In the genomic region with DNA sequence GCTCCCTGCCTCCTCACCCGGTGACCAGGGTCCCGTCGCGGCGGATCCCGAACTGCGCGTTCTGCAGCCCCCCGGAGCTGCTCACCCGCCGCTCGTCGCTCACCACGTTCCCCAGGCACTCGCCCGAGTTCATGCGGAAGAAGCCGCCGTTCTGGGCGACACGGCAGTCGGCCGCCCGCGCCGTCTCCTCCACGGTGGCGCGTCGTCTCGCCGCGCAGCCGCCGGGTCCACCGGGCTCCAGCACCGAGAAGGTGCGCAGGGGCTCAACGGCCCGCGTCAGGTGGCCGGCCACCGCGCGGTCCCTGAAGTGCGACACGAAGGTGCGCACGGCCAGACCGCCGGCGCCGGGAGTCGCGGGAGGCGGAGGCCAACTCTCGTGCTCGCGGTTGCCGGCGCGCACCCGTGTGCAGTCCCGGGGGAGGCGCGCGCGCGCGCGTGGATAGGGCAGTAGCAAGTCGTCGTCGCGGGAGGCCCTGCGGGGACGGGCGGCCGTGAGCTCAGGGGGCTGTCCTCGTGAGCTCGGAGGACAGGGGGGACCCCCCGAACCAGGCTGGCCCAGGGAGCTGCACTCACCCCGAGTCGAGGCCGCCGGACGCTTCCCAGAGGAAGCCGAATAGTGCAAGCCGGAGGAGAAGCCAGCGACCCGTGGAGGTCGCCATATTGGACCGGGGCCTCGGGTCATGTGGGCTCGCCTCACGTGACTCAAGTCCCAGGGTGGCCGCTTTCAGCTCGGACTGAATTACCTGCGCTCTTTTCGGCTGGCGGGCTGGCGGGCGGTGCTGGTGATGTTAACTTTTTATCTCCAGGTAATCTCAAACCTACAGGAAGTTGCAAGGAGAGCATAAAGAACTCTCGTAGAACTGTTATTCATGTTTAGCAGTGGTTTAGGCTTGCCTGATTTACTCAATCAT, we compare ENCODE assay signal across 1 cellular context.
TF ChIP-seq lines count a peak whose summit lies in the region.

A gene with protein sequence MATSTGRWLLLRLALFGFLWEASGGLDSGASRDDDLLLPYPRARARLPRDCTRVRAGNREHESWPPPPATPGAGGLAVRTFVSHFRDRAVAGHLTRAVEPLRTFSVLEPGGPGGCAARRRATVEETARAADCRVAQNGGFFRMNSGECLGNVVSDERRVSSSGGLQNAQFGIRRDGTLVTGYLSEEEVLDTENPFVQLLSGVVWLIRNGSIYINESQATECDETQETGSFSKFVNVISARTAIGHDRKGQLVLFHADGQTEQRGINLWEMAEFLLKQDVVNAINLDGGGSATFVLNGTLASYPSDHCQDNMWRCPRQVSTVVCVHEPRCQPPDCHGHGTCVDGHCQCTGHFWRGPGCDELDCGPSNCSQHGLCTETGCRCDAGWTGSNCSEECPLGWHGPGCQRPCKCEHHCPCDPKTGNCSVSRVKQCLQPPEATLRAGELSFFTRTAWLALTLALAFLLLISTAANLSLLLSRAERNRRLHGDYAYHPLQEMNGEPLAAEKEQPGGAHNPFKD (minus strand): TSS at position 680 of the 911 bp plus-strand sequence. CDS start 21 bp downstream, at position 659.

TF ChIP-seq in HepG2, 621 proteins besides CTCF, POLR2A, EP300 and RAD21 (continued from another document and continues in another):
- TF ChIP-seq, protein P1, sequence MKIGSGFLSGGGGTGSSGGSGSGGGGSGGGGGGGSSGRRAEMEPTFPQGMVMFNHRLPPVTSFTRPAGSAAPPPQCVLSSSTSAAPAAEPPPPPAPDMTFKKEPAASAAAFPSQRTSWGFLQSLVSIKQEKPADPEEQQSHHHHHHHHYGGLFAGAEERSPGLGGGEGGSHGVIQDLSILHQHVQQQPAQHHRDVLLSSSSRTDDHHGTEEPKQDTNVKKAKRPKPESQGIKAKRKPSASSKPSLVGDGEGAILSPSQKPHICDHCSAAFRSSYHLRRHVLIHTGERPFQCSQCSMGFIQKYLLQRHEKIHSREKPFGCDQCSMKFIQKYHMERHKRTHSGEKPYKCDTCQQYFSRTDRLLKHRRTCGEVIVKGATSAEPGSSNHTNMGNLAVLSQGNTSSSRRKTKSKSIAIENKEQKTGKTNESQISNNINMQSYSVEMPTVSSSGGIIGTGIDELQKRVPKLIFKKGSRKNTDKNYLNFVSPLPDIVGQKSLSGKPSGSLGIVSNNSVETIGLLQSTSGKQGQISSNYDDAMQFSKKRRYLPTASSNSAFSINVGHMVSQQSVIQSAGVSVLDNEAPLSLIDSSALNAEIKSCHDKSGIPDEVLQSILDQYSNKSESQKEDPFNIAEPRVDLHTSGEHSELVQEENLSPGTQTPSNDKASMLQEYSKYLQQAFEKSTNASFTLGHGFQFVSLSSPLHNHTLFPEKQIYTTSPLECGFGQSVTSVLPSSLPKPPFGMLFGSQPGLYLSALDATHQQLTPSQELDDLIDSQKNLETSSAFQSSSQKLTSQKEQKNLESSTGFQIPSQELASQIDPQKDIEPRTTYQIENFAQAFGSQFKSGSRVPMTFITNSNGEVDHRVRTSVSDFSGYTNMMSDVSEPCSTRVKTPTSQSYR (CRISPR knock-in tag; IDR thresholded peaks at IDR 0.05; ENCODE audit: borderline replicate concordance), result no peak
- TF ChIP-seq TSC22D2 (CRISPR knock-in tag; IDR thresholded peaks at IDR 0.05; ENCODE audit: borderline replicate concordance) (peak; percentile 32; the same call in 1 of the 2 replicates), KMT2B (CRISPR knock-in tag; IDR thresholded peaks at IDR 0.05) (peak; percentile 95), REXO4 (CRISPR knock-in tag; IDR thresholded peaks at IDR 0.05; ENCODE audit: borderline replicate concordance) (no peak), JUNB (CRISPR knock-in tag; IDR thresholded peaks at IDR 0.05; ENCODE audit: borderline replicate concordance) (0 out of 2 replicates have a peak, but pooled peaks have one; percentile 48), ATF1 (CRISPR knock-in tag; IDR thresholded peaks at IDR 0.05) (no peak), ZNF225 (CRISPR knock-in tag; IDR thresholded peaks at IDR 0.05) (peak; percentile 99), U2AF1 (optimal IDR thresholded peaks at IDR 0.05; ENCODE audit: low read depth, low read length) (no peak), ZEB1 (IDR thresholded peaks at IDR 0.05; ENCODE audit: insufficient replicate concordance, low read depth) (peak; percentile 80), AHR (CRISPR knock-in tag; IDR thresholded peaks at IDR 0.05) (peak; percentile 93), FOXA1 (IDR thresholded peaks at IDR 0.05) (no peak), FOXA1 (CRISPR knock-in tag; IDR thresholded peaks at IDR 0.05) (no peak; the same call in 1 of the 2 replicates), ZNF446 (CRISPR knock-in tag; IDR thresholded peaks at IDR 0.05) (0 out of 2 replicates have a peak, but pooled peaks have one; percentile 81), PHF8 (CRISPR knock-in tag; IDR thresholded peaks at IDR 0.05) (peak; percentile 97), ZNF383 (CRISPR knock-in tag; IDR thresholded peaks at IDR 0.05; ENCODE audit: borderline replicate concordance) (no peak), ZNF260 (CRISPR knock-in tag; IDR thresholded peaks at IDR 0.05; ENCODE audit: borderline replicate concordance, low read depth) (0 out of 2 replicates have a peak, but pooled peaks have one; percentile 71), HOXA7 (CRISPR knock-in tag; IDR thresholded peaks at IDR 0.05) (peak; percentile 93; the same call in 1 of the 2 replicates), PHB2 (IDR thresholded peaks at IDR 0.05; ENCODE audit: partially characterized antibody) (no peak), ZNF614 (CRISPR knock-in tag; IDR thresholded peaks at IDR 0.05; ENCODE audit: borderline replicate concordance) (peak; percentile 94), ATM (IDR thresholded peaks at IDR 0.05; ENCODE audit: borderline replicate concordance) (no peak), BRCA1 (CRISPR knock-in tag; IDR thresholded peaks at IDR 0.05) (peak; percentile 95), NR2C2 (CRISPR knock-in tag; IDR thresholded peaks at IDR 0.05; ENCODE audit: borderline replicate concordance) (peak; percentile 85), MED1 (CRISPR knock-in tag; IDR thresholded peaks at IDR 0.05) (peak; percentile 90), ZSCAN29 (CRISPR knock-in tag; conservative IDR thresholded peaks at IDR 0.05) (peak; percentile 50), EZH2 (conservative IDR thresholded peaks at IDR 0.05; ENCODE audit: low read depth, low read length) (no peak), TBL1XR1 (IDR thresholded peaks at IDR 0.05; ENCODE audit: borderline replicate concordance, low read length, partially characterized antibody) (peak; percentile 84), MBD4 (IDR thresholded peaks at IDR 0.05; ENCODE audit: borderline replicate concordance, low read length) (no peak), NFKBIZ (CRISPR knock-in tag; IDR thresholded peaks at IDR 0.05) (peak; percentile 95), KDM5B (CRISPR knock-in tag; IDR thresholded peaks at IDR 0.05; ENCODE audit: borderline replicate concordance) (peak; percentile 94), CCAR2 (optimal IDR thresholded peaks at IDR 0.05; ENCODE audit: low read depth, low read length) (no peak), ZFP36 (IDR thresholded peaks at IDR 0.05; ENCODE audit: borderline replicate concordance, low read depth, low read length, partially characterized antibody) (no peak), SMARCC2 (IDR thresholded peaks at IDR 0.05) (no peak)
- TF ChIP-seq, protein P2, sequence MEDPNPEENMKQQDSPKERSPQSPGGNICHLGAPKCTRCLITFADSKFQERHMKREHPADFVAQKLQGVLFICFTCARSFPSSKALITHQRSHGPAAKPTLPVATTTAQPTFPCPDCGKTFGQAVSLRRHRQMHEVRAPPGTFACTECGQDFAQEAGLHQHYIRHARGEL (CRISPR knock-in tag; IDR thresholded peaks at IDR 0.05), result no peak
- TF ChIP-seq, protein P3, sequence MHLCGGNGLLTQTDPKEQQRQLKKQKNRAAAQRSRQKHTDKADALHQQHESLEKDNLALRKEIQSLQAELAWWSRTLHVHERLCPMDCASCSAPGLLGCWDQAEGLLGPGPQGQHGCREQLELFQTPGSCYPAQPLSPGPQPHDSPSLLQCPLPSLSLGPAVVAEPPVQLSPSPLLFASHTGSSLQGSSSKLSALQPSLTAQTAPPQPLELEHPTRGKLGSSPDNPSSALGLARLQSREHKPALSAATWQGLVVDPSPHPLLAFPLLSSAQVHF (CRISPR knock-in tag; IDR thresholded peaks at IDR 0.05), result peak; percentile 83; the same call in 1 of the 2 replicates
- TF ChIP-seq, protein P4, sequence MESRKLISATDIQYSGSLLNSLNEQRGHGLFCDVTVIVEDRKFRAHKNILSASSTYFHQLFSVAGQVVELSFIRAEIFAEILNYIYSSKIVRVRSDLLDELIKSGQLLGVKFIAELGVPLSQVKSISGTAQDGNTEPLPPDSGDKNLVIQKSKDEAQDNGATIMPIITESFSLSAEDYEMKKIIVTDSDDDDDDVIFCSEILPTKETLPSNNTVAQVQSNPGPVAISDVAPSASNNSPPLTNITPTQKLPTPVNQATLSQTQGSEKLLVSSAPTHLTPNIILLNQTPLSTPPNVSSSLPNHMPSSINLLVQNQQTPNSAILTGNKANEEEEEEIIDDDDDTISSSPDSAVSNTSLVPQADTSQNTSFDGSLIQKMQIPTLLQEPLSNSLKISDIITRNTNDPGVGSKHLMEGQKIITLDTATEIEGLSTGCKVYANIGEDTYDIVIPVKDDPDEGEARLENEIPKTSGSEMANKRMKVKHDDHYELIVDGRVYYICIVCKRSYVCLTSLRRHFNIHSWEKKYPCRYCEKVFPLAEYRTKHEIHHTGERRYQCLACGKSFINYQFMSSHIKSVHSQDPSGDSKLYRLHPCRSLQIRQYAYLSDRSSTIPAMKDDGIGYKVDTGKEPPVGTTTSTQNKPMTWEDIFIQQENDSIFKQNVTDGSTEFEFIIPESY (CRISPR knock-in tag; IDR thresholded peaks at IDR 0.05), result 0 out of 2 replicates have a peak, but pooled peaks have one; percentile 54
- TF ChIP-seq, protein P5, sequence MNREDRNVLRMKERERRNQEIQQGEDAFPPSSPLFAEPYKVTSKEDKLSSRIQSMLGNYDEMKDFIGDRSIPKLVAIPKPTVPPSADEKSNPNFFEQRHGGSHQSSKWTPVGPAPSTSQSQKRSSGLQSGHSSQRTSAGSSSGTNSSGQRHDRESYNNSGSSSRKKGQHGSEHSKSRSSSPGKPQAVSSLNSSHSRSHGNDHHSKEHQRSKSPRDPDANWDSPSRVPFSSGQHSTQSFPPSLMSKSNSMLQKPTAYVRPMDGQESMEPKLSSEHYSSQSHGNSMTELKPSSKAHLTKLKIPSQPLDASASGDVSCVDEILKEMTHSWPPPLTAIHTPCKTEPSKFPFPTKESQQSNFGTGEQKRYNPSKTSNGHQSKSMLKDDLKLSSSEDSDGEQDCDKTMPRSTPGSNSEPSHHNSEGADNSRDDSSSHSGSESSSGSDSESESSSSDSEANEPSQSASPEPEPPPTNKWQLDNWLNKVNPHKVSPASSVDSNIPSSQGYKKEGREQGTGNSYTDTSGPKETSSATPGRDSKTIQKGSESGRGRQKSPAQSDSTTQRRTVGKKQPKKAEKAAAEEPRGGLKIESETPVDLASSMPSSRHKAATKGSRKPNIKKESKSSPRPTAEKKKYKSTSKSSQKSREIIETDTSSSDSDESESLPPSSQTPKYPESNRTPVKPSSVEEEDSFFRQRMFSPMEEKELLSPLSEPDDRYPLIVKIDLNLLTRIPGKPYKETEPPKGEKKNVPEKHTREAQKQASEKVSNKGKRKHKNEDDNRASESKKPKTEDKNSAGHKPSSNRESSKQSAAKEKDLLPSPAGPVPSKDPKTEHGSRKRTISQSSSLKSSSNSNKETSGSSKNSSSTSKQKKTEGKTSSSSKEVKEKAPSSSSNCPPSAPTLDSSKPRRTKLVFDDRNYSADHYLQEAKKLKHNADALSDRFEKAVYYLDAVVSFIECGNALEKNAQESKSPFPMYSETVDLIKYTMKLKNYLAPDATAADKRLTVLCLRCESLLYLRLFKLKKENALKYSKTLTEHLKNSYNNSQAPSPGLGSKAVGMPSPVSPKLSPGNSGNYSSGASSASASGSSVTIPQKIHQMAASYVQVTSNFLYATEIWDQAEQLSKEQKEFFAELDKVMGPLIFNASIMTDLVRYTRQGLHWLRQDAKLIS (CRISPR knock-in tag; IDR thresholded peaks at IDR 0.05), result peak; percentile 86
- TF ChIP-seq, protein P6, sequence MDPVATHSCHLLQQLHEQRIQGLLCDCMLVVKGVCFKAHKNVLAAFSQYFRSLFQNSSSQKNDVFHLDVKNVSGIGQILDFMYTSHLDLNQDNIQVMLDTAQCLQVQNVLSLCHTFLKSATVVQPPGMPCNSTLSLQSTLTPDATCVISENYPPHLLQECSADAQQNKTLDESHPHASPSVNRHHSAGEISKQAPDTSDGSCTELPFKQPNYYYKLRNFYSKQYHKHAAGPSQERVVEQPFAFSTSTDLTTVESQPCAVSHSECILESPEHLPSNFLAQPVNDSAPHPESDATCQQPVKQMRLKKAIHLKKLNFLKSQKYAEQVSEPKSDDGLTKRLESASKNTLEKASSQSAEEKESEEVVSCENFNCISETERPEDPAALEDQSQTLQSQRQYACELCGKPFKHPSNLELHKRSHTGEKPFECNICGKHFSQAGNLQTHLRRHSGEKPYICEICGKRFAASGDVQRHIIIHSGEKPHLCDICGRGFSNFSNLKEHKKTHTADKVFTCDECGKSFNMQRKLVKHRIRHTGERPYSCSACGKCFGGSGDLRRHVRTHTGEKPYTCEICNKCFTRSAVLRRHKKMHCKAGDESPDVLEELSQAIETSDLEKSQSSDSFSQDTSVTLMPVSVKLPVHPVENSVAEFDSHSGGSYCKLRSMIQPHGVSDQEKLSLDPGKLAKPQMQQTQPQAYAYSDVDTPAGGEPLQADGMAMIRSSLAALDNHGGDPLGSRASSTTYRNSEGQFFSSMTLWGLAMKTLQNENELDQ (CRISPR knock-in tag; IDR thresholded peaks at IDR 0.05; ENCODE audit: borderline replicate concordance), result 0 out of 2 replicates have a peak, but pooled peaks have one; percentile 55
- TF ChIP-seq, protein P7, sequence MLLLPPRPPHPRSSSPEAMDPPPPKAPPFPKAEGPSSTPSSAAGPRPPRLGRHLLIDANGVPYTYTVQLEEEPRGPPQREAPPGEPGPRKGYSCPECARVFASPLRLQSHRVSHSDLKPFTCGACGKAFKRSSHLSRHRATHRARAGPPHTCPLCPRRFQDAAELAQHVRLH (CRISPR knock-in tag; IDR thresholded peaks at IDR 0.05; ENCODE audit: borderline replicate concordance, low read depth), result peak; percentile 96; the same call in 1 of the 2 replicates
